In genomic region chr12:133037207-133038005, GRCh38 we compare ENCODE assay signal across 8 cellular contexts. TPM values are rescaled to one million over a fixed set of nuclear protein-coding genes. Genes with fewer than 3 reads are reported as not detected.
DNase-seq lines count a peak whose midpoint lies in the region; ATAC-seq and TF ChIP-seq lines count a peak whose summit lies in the region.

TSS of gene ZNF84 (plus strand) at chr12:133037509. CDS start at chr12:133041468, 3,959 bp downstream.

- peak; percentile 99 for DNase-seq in AG10803 (ENCODE audit: low read depth)
- peak; percentile 93 for DNase-seq in NCI-H510A (lab: John Stamatoyannopoulos, UW)
- peak; percentile 95 for DNase-seq in activated CD4-positive, alpha-beta T cell treated with anti-CD3 and anti-CD28 coated beads for 1 hour
- peak; percentile 89 for DNase-seq in cerebellum (ENCODE audit: low spot score)
- DNase-seq in islet precursor cell, result peak; percentile 99
- DNase-seq in stimulated activated CD4-positive, alpha-beta T cell treated with anti-CD3 and anti-CD28 coated beads, Interleukin-12 subunit alpha, Interleukin-12 subunit beta, amount 100 ng/mL, for 48 hours (ENCODE audit: low read depth in 2 of 3, low spot score in 1 of 3), result peak; percentile 93 to 95 (median 94)

- peak within 1 kb of the TSS; percentile 72 for H3K4me3 ChIP-seq in AG10803 (ENCODE audit: low read length)

- TF ChIP-seq POLR2A in GM19099 (IDR thresholded peaks at IDR 0.05; ENCODE audit: extremely low read depth, insufficient read length, low read depth), result peak; percentile 88

- ATAC-seq in HG03432 (IDR thresholded peaks at IDR 0.05; ENCODE audit: unreplicated experiment), result peak; percentile 96

- TF ChIP-seq CTCF in AG10803 (conservative IDR thresholded peaks at IDR 0.05; ENCODE audit: low read length), result no peak

RNA-seq across cellular contexts. Expression of gene ZNF84, which starts in this region (rescaled TPM):
- total RNA-seq in cerebellum, result 120 TPM

Comparison
In these comparisons a context has a peak if more than half of its experiments do, and no peak if none do; other contexts are left out.
1. Peak in every context shown above with its lines: DNase-seq, ATAC-seq and H3K4me3 ChIP-seq.